Comparison of ENCODE assay signal across 15 cellular contexts in the genomic region with DNA sequence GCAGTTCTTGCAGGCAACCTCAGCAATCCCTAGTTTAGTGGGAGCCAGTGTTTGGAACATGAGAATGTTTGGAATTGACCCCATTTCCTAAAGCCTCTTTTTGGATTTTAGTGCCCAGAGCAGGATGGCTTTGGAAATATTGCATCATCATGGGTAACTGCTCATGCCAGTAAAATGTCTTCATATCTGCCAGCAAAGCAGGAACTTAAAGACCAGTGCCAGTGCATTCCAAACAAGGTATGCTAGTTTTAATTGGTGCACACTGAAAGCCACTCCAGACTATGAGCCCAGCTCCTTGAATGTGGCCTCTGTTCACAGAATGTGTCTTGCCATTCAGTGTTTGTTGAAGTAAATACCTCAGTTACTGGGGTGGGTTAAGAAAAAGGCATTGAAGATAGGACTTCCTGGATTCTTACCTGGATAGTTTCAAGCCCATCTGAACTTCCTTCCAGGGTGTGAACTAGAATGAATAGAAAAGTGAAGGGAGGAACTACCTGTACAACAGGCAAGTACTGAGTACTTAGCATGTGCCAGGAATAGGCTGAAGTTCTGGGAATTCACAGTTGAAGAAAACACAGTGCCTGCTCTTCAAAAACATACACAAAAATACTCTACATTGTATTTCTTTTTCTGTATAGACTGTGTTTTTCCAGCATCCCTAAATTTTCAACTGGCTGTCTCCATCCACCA.
A peak's percentile ranks its signal among the peaks of the same experiment; 100 is the strongest.
DNase-seq lines count a peak whose midpoint lies in the region; ATAC-seq, FAIRE-seq and TF ChIP-seq lines count a peak whose summit lies in the region.
"Had no signal": no experiment of that assay in that cellular context is flagged by ENCODE, and none has a peak within 500 bp of the region (broad histone marks: within the 10 kb centered on the region; RNA-seq: fewer than 3 reads in every experiment).

No MANE protein-coding gene starts in this region.

- intact Hi-C loops in upper lobe of right lung (cut with DNase I), result no loop called here

- H3K9me3 ChIP-seq in SK-N-SH (no peaks in the 10 kb centered on the region), upper lobe of right lung (no peaks in the 10 kb centered on the region), neuronal stem cell (replicated peaks in 1 of 2; ENCODE audit: control insufficient read depth in 2 of 2, insufficient read depth in 1 of 2, low read depth in 1 of 2, low read length in 2 of 2) (no peaks in the 10 kb centered on the region)
- H3K9me3 ChIP-seq: colonic mucosa, tibial nerve had no signal

- TF ChIP-seq EP300 in SK-N-SH (IDR thresholded peaks at IDR 0.05; ENCODE audit: borderline replicate concordance in 1 of 2, low read depth in 1 of 2, low read length in 1 of 2), result no peak

- no peaks in the 10 kb centered on the region for H3K27me3 ChIP-seq in SK-N-SH (ENCODE audit: insufficient read depth)
- H3K27me3 ChIP-seq in bronchial epithelial cell (ENCODE audit: control insufficient read depth, insufficient read depth, low read length), result no peaks in the 10 kb centered on the region
- no peaks in the 10 kb centered on the region for H3K27me3 ChIP-seq in upper lobe of right lung
- no peaks in the 10 kb centered on the region for H3K27me3 ChIP-seq in neuronal stem cell (ENCODE audit: control insufficient read depth in 3 of 3, insufficient read depth in 3 of 3, low read depth in 1 of 3, low read length in 3 of 3)
- H3K27me3 ChIP-seq: colonic mucosa, tibial nerve had no signal

- no peak overlapping the region for H3K14ac ChIP-seq in neuronal stem cell (ENCODE audit: low read length)

- no peaks in the 10 kb centered on the region for H3F3A ChIP-seq in SK-N-SH (replicated peaks; ENCODE audit: insufficient read depth)

- ATAC-seq in SK-N-SH treated with all-trans-retinoic acid at 6 μM for 48 hours, result peak; percentile 36; the same call in 2 of the 3 replicates
- ATAC-seq in upper lobe of right lung, result peak; percentile 89
- ATAC-seq: naive thymus-derived CD4-positive, alpha-beta T cell had no signal

- no peak overlapping the region for H2BK15ac ChIP-seq in neuronal stem cell (ENCODE audit: low read length)

- POLR2A ChIA-PET in SK-N-SH (lab: Yijun Ruan, JAX), result no interaction called here

- H3K4me3 ChIP-seq in SK-N-SH (ENCODE audit: low read depth in 2 of 2, low read length in 1 of 2) (no peak overlapping the region), bronchial epithelial cell (ENCODE audit: low read depth, low read length) (no peak overlapping the region), upper lobe of right lung (no peak overlapping the region), neuronal stem cell (ENCODE audit: low read length in 2 of 2) (no peak overlapping the region)
- H3K4me3 ChIP-seq: colonic mucosa, skin epidermis, tibial nerve had no signal

- no peak overlapping the region for H3K4ac ChIP-seq in neuronal stem cell (ENCODE audit: low read length)

- H4K8ac ChIP-seq in neuronal stem cell (ENCODE audit: low read depth, low read length), result no peak overlapping the region

- H2BK12ac ChIP-seq in neuronal stem cell (ENCODE audit: low read length), result no peak overlapping the region

- H4K91ac ChIP-seq in neuronal stem cell (ENCODE audit: low read depth, low read length, poor library complexity), result no peak overlapping the region

- no peak for FAIRE-seq in bronchial epithelial cell (lab: Jason Lieb, UNC)
- FAIRE-seq: A204.1, keratinocyte had no signal

- TF ChIP-seq RAD21 in SK-N-SH (IDR thresholded peaks at IDR 0.05; ENCODE audit: low read length), result no peak

- no peak overlapping the region for H3K27ac ChIP-seq in SK-N-SH (ENCODE audit: low read depth in 2 of 2, low read length in 1 of 2)
- H3K27ac ChIP-seq in upper lobe of right lung, result no peak overlapping the region
- no peak overlapping the region for H3K27ac ChIP-seq in neuronal stem cell (replicated peaks; ENCODE audit: low read length)
- H3K27ac ChIP-seq in substantia nigra (ENCODE audit: low read depth, low read length, poor library complexity, severe bottlenecking), result no peak overlapping the region
- H3K27ac ChIP-seq: colonic mucosa, skin epidermis, tibial nerve had no signal

- H2BK5ac ChIP-seq in neuronal stem cell (ENCODE audit: low read length), result no peak overlapping the region

- H3K36me3 ChIP-seq in SK-N-SH (replicated peaks in 1 of 2; ENCODE audit: control insufficient read depth in 1 of 2, insufficient read depth in 2 of 2, low read length in 1 of 2), result no peaks in the 10 kb centered on the region
- no peaks in the 10 kb centered on the region for H3K36me3 ChIP-seq in bronchial epithelial cell (ENCODE audit: control insufficient read depth, insufficient read depth, low read length)
- H3K36me3 ChIP-seq in upper lobe of right lung, result no peaks in the 10 kb centered on the region
- no peaks in the 10 kb centered on the region for H3K36me3 ChIP-seq in neuronal stem cell (replicated peaks in 1 of 2; ENCODE audit: control insufficient read depth in 2 of 2, insufficient read depth in 2 of 2, low read length in 2 of 2)
- H3K36me3 ChIP-seq: colonic mucosa, tibial nerve had no signal

- TF ChIP-seq CTCF in SK-N-SH (IDR thresholded peaks at IDR 0.05) (no peak), bronchial epithelial cell (IDR thresholded peaks at IDR 0.05; ENCODE audit: insufficient read depth, low read length, severe bottlenecking) (no peak), upper lobe of right lung (IDR thresholded peaks at IDR 0.05) (no peak)

- H3K9ac ChIP-seq in SK-N-SH (no peak overlapping the region), neuronal stem cell (ENCODE audit: low read depth, low read length, poor library complexity) (no peak overlapping the region)

- no peaks in the 10 kb centered on the region for H3K79me1 ChIP-seq in neuronal stem cell (ENCODE audit: low read depth, low read length)

- no peaks in the 10 kb centered on the region for H3K79me2 ChIP-seq in SK-N-SH (ENCODE audit: insufficient read depth)

- H4K20me1 ChIP-seq in SK-N-SH (ENCODE audit: insufficient read depth), result no peaks in the 10 kb centered on the region

- no peak overlapping the region for H3K23ac ChIP-seq in neuronal stem cell (ENCODE audit: low read depth, low read length, poor library complexity)

- no peak overlapping the region for H2BK120ac ChIP-seq in neuronal stem cell (ENCODE audit: low read depth, low read length)

- no peak overlapping the region for H3K18ac ChIP-seq in neuronal stem cell (ENCODE audit: low read length)

- DNase-seq in SK-N-SH, result no peak
- peak; percentile 55 for DNase-seq in bronchial epithelial cell (ENCODE audit: low read depth)
- peak; percentile 1 for DNase-seq in iris pigment epithelial cell (ENCODE audit: low read depth)
- DNase-seq in upper lobe of right lung, result no peak
- no peak for DNase-seq in neuronal stem cell (ENCODE audit: low spot score)
- no peak for DNase-seq in substantia nigra (lab: John Stamatoyannopoulos, UW)
- DNase-seq in activated naive CD4-positive, alpha-beta T cell treated with Interleukin-2 at 50 U/mL for 16 hours, result no peak
- DNase-seq: colonic mucosa; naive thymus-derived CD4-positive, alpha-beta T cell; T-helper 2 cell had no signal

- no peaks in the 10 kb centered on the region for H3K9me2 ChIP-seq in SK-N-SH

- no peak overlapping the region for H2AFZ ChIP-seq in SK-N-SH (ENCODE audit: low read depth)
- H2AFZ ChIP-seq in neuronal stem cell (ENCODE audit: low read length), result no peak overlapping the region

- H2AK5ac ChIP-seq in neuronal stem cell (ENCODE audit: low read depth, low read length), result no peak overlapping the region

- CTCF ChIA-PET in SK-N-SH (lab: Yijun Ruan, JAX), result no interaction called here

- H3K4me1 ChIP-seq in SK-N-SH (ENCODE audit: control insufficient read depth in 1 of 2, insufficient read depth in 2 of 2, low read depth in 1 of 2, low read length in 1 of 2), result no peaks in the 10 kb centered on the region
- no peaks in the 10 kb centered on the region for H3K4me1 ChIP-seq in upper lobe of right lung
- no peaks in the 10 kb centered on the region for H3K4me1 ChIP-seq in neuronal stem cell (ENCODE audit: control insufficient read depth in 2 of 2, insufficient read depth in 1 of 2, low read depth in 1 of 2, low read length in 2 of 2)
- H3K4me1 ChIP-seq: colonic mucosa, tibial nerve had no signal

- H3K4me2 ChIP-seq in SK-N-SH, result no peak overlapping the region
- H3K4me2 ChIP-seq in neuronal stem cell (ENCODE audit: insufficient read depth, low read length, poor library complexity, severe bottlenecking), result no peak overlapping the region

TF ChIP-seq in SK-N-SH treated with all-trans-retinoic acid at 6 μM for 48 hours, 23 proteins besides CTCF, POLR2A, EP300 and RAD21 (continues in another document):
- TF ChIP-seq PPARA (CRISPR knock-in tag; IDR thresholded peaks at IDR 0.05; ENCODE audit: borderline replicate concordance) (no peak), TCF4 (CRISPR knock-in tag; IDR thresholded peaks at IDR 0.05; ENCODE audit: borderline replicate concordance) (no peak), ESRRG (CRISPR knock-in tag; IDR thresholded peaks at IDR 0.05) (no peak)

TF ChIP-seq in SK-N-SH, 30 proteins besides CTCF, POLR2A, EP300 and RAD21:
- TF ChIP-seq, protein P1, sequence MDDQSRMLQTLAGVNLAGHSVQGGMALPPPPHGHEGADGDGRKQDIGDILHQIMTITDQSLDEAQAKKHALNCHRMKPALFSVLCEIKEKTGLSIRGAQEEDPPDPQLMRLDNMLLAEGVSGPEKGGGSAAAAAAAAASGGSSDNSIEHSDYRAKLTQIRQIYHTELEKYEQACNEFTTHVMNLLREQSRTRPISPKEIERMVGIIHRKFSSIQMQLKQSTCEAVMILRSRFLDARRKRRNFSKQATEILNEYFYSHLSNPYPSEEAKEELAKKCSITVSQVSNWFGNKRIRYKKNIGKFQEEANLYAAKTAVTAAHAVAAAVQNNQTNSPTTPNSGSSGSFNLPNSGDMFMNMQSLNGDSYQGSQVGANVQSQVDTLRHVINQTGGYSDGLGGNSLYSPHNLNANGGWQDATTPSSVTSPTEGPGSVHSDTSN (IDR thresholded peaks at IDR 0.05), result no peak
- TF ChIP-seq RCOR1 (IDR thresholded peaks at IDR 0.05; ENCODE audit: low read length) (no peak), IRF3 (IDR thresholded peaks at IDR 0.05; ENCODE audit: low read depth, low read length) (no peak), RXRA (IDR thresholded peaks at IDR 0.05; ENCODE audit: borderline replicate concordance, low read depth) (no peak), SMC3 (IDR thresholded peaks at IDR 0.05; ENCODE audit: low read depth, low read length) (no peak), FOSL2 (IDR thresholded peaks at IDR 0.05; ENCODE audit: borderline replicate concordance, low read depth) (no peak), NFIC (IDR thresholded peaks at IDR 0.05; ENCODE audit: borderline replicate concordance) (no peak)
TF ChIP-seq in SK-N-SH: peak in this region for 0.

Comparison
In these comparisons a context has a peak if more than half of its experiments do, and no peak if none do; other contexts are left out.
1. DNase-seq: peak in bronchial epithelial cell (single experiment) and iris pigment epithelial cell (single experiment); none in SK-N-SH (single experiment), upper lobe of right lung (single experiment), neuronal stem cell (single experiment), substantia nigra (0 of 49) and activated naive CD4-positive, alpha-beta T cell treated with Interleukin-2 at 50 U/mL for 16 hours (single experiment).